ENCODE assay signal across 25 cellular contexts in genomic region chr9:90857103-90857502, GRCh38. TPM values are rescaled to one million over a fixed set of nuclear protein-coding genes. Genes with fewer than 3 reads are reported as not detected.
DNase-seq lines count a peak whose midpoint lies in the region; ATAC-seq, FAIRE-seq and TF ChIP-seq lines count a peak whose summit lies in the region.
"Had no signal": no experiment of that assay in that cellular context is flagged by ENCODE, and none has a peak within 500 bp of the region (broad histone marks: within the 10 kb centered on the region; RNA-seq: fewer than 3 reads in every experiment).

No MANE protein-coding gene starts in this region.

- BruUV-seq in GM12878 (replicated peaks; lab: Mats Ljungman, UMichigan) = TSS peak; percentile 27

- H3K4me3 Mint-ChIP-seq in CD4-positive, alpha-beta T cell = no peak overlapping the region
- H3K4me3 Mint-ChIP-seq: CD4-positive, CD25-positive, alpha-beta regulatory T cell had no signal

- SMC1A ChIA-PET in GM12878 (lab: Charles Lee; ENCODE audit: uncharacterized antibody, unreplicated experiment) = interaction anchor here (0.5 to 2.1 kb wide), 2 partner anchors 13 to 545 kb away, joined by 3 to 4 read pairs; no protein-coding TSS in a partner anchor

- CTCF ChIA-PET in CD4-positive, alpha-beta T cell (lab: Charles Lee) = no interaction called here
- CTCF ChIA-PET in GM12878 (lab: Yijun Ruan, JAX) = no interaction called here

- ATAC-seq in CD4-positive, alpha-beta T cell (ENCODE audit: poor library complexity) = peak; percentile 39
- ATAC-seq in GM12878 (no peak), GM18519 (IDR thresholded peaks at IDR 0.05; ENCODE audit: low FRiP score, unreplicated experiment) (no peak), left cardiac atrium (no peak), HG02870 (IDR thresholded peaks at IDR 0.05; ENCODE audit: unreplicated experiment) (no peak)
- ATAC-seq: K562, Panc1 had no signal

- no peaks in the 10 kb centered on the region for H4K20me1 ChIP-seq in GM12878 (ENCODE audit: control insufficient read depth, insufficient read depth)

- no peak for TF ChIP-seq CTCF in CD4-positive, alpha-beta T cell (IDR thresholded peaks at IDR 0.05)
- TF ChIP-seq CTCF in GM12878 (IDR thresholded peaks at IDR 0.05 in 2 of 3, conservative IDR thresholded peaks at IDR 0.05 in 1 of 3; ENCODE audit: control insufficient read depth in 2 of 3, extremely low read depth in 1 of 3, insufficient read depth in 1 of 3, low read depth in 3 of 3, low read length in 3 of 3) = no peak
- TF ChIP-seq CTCF in parathyroid adenoma (IDR thresholded peaks at IDR 0.05) = no peak

- WGBS in GM12878 (ENCODE audit: insufficient coverage, insufficient replicate concordance, low lambda C conversion rate, missing lambda C conversion rate) = 71% methylated on average over 6 of the region's 6 CpGs

- H3K4me3 ChIP-seq in Jurkat, Clone E6-1 (ENCODE audit: low read length) = no peak overlapping the region
- H3K4me3 ChIP-seq in GM12878 (no peak overlapping the region), parathyroid adenoma (ENCODE audit: low read depth, low read length) (no peak overlapping the region)
- H3K4me3 ChIP-seq: K562, MG63 had no signal

- RAD21 ChIA-PET in GM12878 (lab: Charles Lee; ENCODE audit: unreplicated experiment) = no interaction called here

- DNase-seq in CD4-positive, alpha-beta T cell = no peak
- DNase-seq in Jurkat, Clone E6-1 (ENCODE audit: low read depth, low spot score) = peak; percentile 69
- no peak for DNase-seq in GM12878 (ENCODE audit: low read depth, low spot score)
- no peak for DNase-seq in left cardiac atrium
- DNase-seq: BE2C; CD4-positive, CD25-positive, alpha-beta regulatory T cell; DMS 273 treated with DMSO at 0.1 percent for 48 hours; DMS79; EL; GDM1; GOT3; HCEC 1CT; Kasumi-1; MG63; NCI-H2029 treated with DMSO at 0.1 percent for 48 hours; NCI-H2227 treated with DMSO at 0.1 percent for 48 hours; NCI-H526 treated with DMSO at 0.1 percent for 48 hours; SHP77 had no signal

- no peak for FAIRE-seq in GM12878 (lab: Jason Lieb, UNC)
- FAIRE-seq: GM12891, K562 had no signal

- H3K27me3 Mint-ChIP-seq in CD4-positive, alpha-beta T cell = no peaks in the 10 kb centered on the region

- H3K79me2 ChIP-seq in GM12878 (ENCODE audit: control insufficient read depth, insufficient read depth, low read length) (no peaks in the 10 kb centered on the region), parathyroid adenoma (peaks cover 5% of the 10 kb centered on the region)

- H3K27ac Mint-ChIP-seq in CD4-positive, alpha-beta T cell = no peak overlapping the region
- H3K27ac Mint-ChIP-seq: CD4-positive, CD25-positive, alpha-beta regulatory T cell had no signal

- H2AFZ ChIP-seq in GM12878 (ENCODE audit: control insufficient read depth, low read depth, low read length) (no peak overlapping the region), parathyroid adenoma (no peak overlapping the region)

- H3K27me3 ChIP-seq in CD4-positive, alpha-beta T cell (ENCODE audit: control insufficient read depth, insufficient read depth, low read length) = no peaks in the 10 kb centered on the region
- no peaks in the 10 kb centered on the region for H3K27me3 ChIP-seq in GM12878 (replicated peaks in 1 of 2; ENCODE audit: control insufficient read depth in 2 of 2, insufficient read depth in 2 of 2, low read length in 1 of 2)
- no peaks in the 10 kb centered on the region for H3K27me3 ChIP-seq in parathyroid adenoma (ENCODE audit: control insufficient read depth, insufficient read depth, low read length)
- H3K27me3 ChIP-seq: MG63 had no signal

- POLR2A ChIA-PET in CD4-positive, alpha-beta T cell (lab: Charles Lee) = no interaction called here
- POLR2A ChIA-PET in GM12878 (lab: Charles Lee) = no interaction called here

- intact Hi-C loops in CD4-positive, alpha-beta T cell (cut with DNase I, micrococcal nuclease) = no loop called here
- intact Hi-C loops in GM12878 (cut with micrococcal nuclease; ENCODE audit: unreplicated experiment) (no loop called here), left cardiac atrium (cut with DNase I) (no loop called here)

- no peak for TF ChIP-seq EP300 in GM12878 (IDR thresholded peaks at IDR 0.05; ENCODE audit: borderline replicate concordance in 1 of 2, control insufficient read depth in 1 of 2, low read depth in 2 of 2, low read length in 2 of 2)

- H3K9me3 ChIP-seq in CD4-positive, alpha-beta T cell (ENCODE audit: control insufficient read depth, low read length) = no peaks in the 10 kb centered on the region
- H3K9me3 ChIP-seq in GM12878 (replicated peaks; ENCODE audit: control insufficient read depth, insufficient read depth, low read length) (no peaks in the 10 kb centered on the region), parathyroid adenoma (ENCODE audit: control insufficient read depth, low read length) (no peaks in the 10 kb centered on the region)
- H3K9me3 ChIP-seq: BE2C, MG63 had no signal

- H3K36me3 ChIP-seq in GM12878 (ENCODE audit: control insufficient read depth in 2 of 2, insufficient read depth in 2 of 2, low read length in 1 of 2) (peaks cover 9 to 14% of the 10 kb centered on the region in 2 experiments; a peak in 3 of 4 replicates), parathyroid adenoma (ENCODE audit: control insufficient read depth, insufficient read depth, low read length) (no peaks in the 10 kb centered on the region)
- H3K36me3 ChIP-seq: BE2C, MG63 had no signal

- H3K4me1 ChIP-seq in GM12878 (ENCODE audit: control insufficient read depth, insufficient read depth, low read length) = no peaks in the 10 kb centered on the region
- H3K4me1 ChIP-seq in parathyroid adenoma = peaks cover 37% of the 10 kb centered on the region
- H3K4me1 ChIP-seq: BE2C had no signal

- no peaks in the 10 kb centered on the region for H3K36me3 Mint-ChIP-seq in CD4-positive, alpha-beta T cell (ENCODE audit: low read depth)
- H3K36me3 Mint-ChIP-seq: CD4-positive, CD25-positive, alpha-beta regulatory T cell had no signal

- peaks cover 6% of the 10 kb centered on the region for H3K4me1 Mint-ChIP-seq in CD4-positive, alpha-beta T cell (ENCODE audit: low read depth)

- H3K4me2 ChIP-seq in GM12878 (ENCODE audit: control insufficient read depth, insufficient read depth) = no peak overlapping the region
- peak overlapping the region; percentile 18 for H3K4me2 ChIP-seq in parathyroid adenoma (ENCODE audit: low read length)

- no peak for TF ChIP-seq POLR2A in GM12878 (IDR thresholded peaks at IDR 0.05; ENCODE audit: low read depth, low read length)

- in situ Hi-C loops in GM12878 (cut with MboI) = loop anchor here (25.0 kb wide), 1 partner anchor 1270 kb away; no protein-coding TSS in a partner anchor

- H3K9ac ChIP-seq in GM12878 (ENCODE audit: control insufficient read depth, insufficient read depth, low read length) = no peak overlapping the region
- H3K9ac ChIP-seq in parathyroid adenoma = no peak overlapping the region

- no peak overlapping the region for H3K27ac ChIP-seq in CD4-positive, alpha-beta T cell (ENCODE audit: low read depth, low read length)
- H3K27ac ChIP-seq in GM12878 (ENCODE audit: control insufficient read depth, insufficient read depth) = no peak overlapping the region
- H3K27ac ChIP-seq in parathyroid adenoma = peak overlapping the region; percentile 19
- H3K27ac ChIP-seq: RWPE1 had no signal

- no peak for TF ChIP-seq RAD21 in GM12878 (IDR thresholded peaks at IDR 0.05; ENCODE audit: insufficient read depth, low read depth, low read length)

- no peaks in the 10 kb centered on the region for H3K9me3 Mint-ChIP-seq in CD4-positive, alpha-beta T cell
- H3K9me3 Mint-ChIP-seq: CD4-positive, CD25-positive, alpha-beta regulatory T cell had no signal

TF ChIP-seq in GM12878, 131 proteins besides CTCF, POLR2A, EP300 and RAD21 (continues in another document):
- TF ChIP-seq USF2 (IDR thresholded peaks at IDR 0.05; ENCODE audit: borderline replicate concordance, low read depth, low read length) (no peak), SPI1 (IDR thresholded peaks at IDR 0.05; ENCODE audit: borderline replicate concordance, insufficient read depth, low read depth, low read length) (no peak), EZH2 (IDR thresholded peaks at IDR 0.05; ENCODE audit: borderline replicate concordance, control insufficient read depth, low read depth, low read length) (no peak), SP1 (IDR thresholded peaks at IDR 0.05; ENCODE audit: low read depth, low read length) (no peak), STAT3 (IDR thresholded peaks at IDR 0.05; ENCODE audit: low read depth, low read length) (no peak), ZNF622 (IDR thresholded peaks at IDR 0.05) (no peak), DPF2 (IDR thresholded peaks at IDR 0.05) (no peak), EED (IDR thresholded peaks at IDR 0.05; ENCODE audit: low read depth) (no peak), WRNIP1 (IDR thresholded peaks at IDR 0.05; ENCODE audit: borderline replicate concordance, low read depth, low read length) (no peak), YY1 (IDR thresholded peaks at IDR 0.05; ENCODE audit: low read depth, low read length) (no peak)

RNA-seq across cellular contexts. Expression of gene SYK, which starts 55.5 kb away (rescaled TPM):
- total RNA-seq in CD4-positive, alpha-beta T cell = 1 to 10 TPM; 1.1 to 1.2 TPM
- polyA plus RNA-seq in Jurkat, Clone E6-1 (2012; ENCODE audit: insufficient read depth, insufficient read length) = 45.6 TPM
- total RNA-seq in GM12878 (2013; cell fraction: nucleolus; rRNA removed) = 29.6 and 41.5 TPM in 2 replicates
- total RNA-seq in GM12878 (2014; rRNA removed) (80.7 and 88.4 TPM in 2 replicates), GM12878 (2014; rRNA removed; fragmentation: Illumina TruSeq; extraction: Trizol) (70.2 and 75.8 TPM in 2 replicates), GM12878 (2021) (128 and 135 TPM in 2 replicates), left cardiac atrium (10 to 100 TPM in 1 of 2 donors, 1 to 10 TPM in 1; 5.6 to 10.3 TPM)
- polyA plus RNA-seq in GM12878 (2011; ENCODE audit: low read depth) = 17.5 TPM
- polyA plus RNA-seq in GM12878 (2011; rRNA removed) (5.7 and 6.5 TPM in 2 replicates), GM12878 (2014; fragmentation: Illumina TruSeq; extraction: Trizol) (77.5 and 82.5 TPM in 2 replicates), GM12878 (2014; fragmentation: Nextera tagmentation; extraction: Ambion mirVana) (10 to 100 TPM; 23.1 to 24.8 TPM), GM12878 (2014; rRNA removed) (58.1 and 58.2 TPM in 2 replicates), GM12878 (2016; fragmentation: Nextera tagmentation; extraction: Ambion mirVana) (10 to 100 TPM; 68.0 to 69.5 TPM)
- polyA plus RNA-seq in GM12878 (2011; cell fraction: cytosol; rRNA removed) = 7.5 and 7.6 TPM in 2 replicates
- polyA plus RNA-seq in GM12878 (2011; cell fraction: nucleus; rRNA removed) = 7.6 and 13.2 TPM in 2 replicates
- polyA plus RNA-seq in GM12878 (2012) = 26.6 and 29.5 TPM in 2 replicates
- 7.0 and 8.3 TPM in 2 replicates for polyA minus RNA-seq in GM12878 (2011; rRNA and poly(A)+ RNA removed)
- 5.8 and 11.6 TPM in 2 replicates for polyA minus RNA-seq in GM12878 (2011; cell fraction: cytosol; rRNA and poly(A)+ RNA removed)
- polyA minus RNA-seq in GM12878 (2011; cell fraction: nucleus; rRNA and poly(A)+ RNA removed) = 6.8 and 8.5 TPM in 2 replicates
